8 cellular contexts compared by ENCODE assay signal in the genomic region with DNA sequence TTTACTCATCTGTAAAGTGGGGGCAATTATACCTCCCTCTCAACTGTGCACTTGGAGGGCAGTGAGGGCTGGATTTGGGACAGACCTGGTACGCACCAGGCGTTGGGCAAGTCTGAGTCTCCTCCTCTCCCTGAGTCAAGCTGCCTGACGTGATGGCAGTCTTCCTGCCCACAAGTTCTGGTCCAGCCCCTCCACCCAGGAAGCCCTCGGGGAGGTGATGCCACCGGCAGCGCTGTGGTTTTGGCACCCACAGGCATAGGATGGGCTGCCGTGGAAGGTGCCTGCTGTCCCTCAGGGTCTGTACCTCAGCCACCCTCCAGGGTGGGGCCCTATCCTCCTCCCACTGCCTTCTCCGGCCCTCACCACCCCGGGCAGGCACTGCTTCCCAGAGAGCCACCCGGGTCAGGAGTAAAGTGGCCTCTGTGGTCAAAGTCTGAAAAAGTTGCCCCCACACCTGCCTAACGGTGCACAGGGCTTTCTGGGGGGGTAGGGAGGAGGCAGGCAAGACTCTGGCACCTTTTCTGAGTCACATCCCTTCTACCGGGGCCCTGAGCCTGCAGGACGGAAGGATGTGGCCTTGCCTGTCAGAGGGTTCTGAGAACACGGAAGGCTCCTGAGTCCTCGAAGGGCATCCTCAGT. TPM values are rescaled to one million over a fixed set of nuclear protein-coding genes. Genes with fewer than 3 reads are reported as not detected.
DNase-seq lines count a peak whose midpoint lies in the region; ATAC-seq and TF ChIP-seq lines count a peak whose summit lies in the region.

No MANE protein-coding gene starts in this region.

- no peak overlapping the region for H3K27ac ChIP-seq in gastroesophageal sphincter

- no peak for TF ChIP-seq POLR2A in gastroesophageal sphincter (IDR thresholded peaks at IDR 0.05)

- H3K27me3 ChIP-seq in gastroesophageal sphincter, result no peaks in the 10 kb centered on the region

- peaks cover 0 to 15% (median 4%) of the 10 kb centered on the region in 3 donors for H3K4me1 ChIP-seq in gastroesophageal sphincter

- peaks cover 5% of the 10 kb centered on the region for H3K36me3 Mint-ChIP-seq in activated naive CD8-positive, alpha-beta T cell treated with anti-CD3 and anti-CD28 coated beads, Interleukin-2, amount 50 U/mL, for 24 hours (ENCODE audit: low read depth)

- peak overlapping the region; percentile 62 for H3K4me3 Mint-ChIP-seq in activated naive CD8-positive, alpha-beta T cell treated with anti-CD3 and anti-CD28 coated beads, Interleukin-2, amount 50 U/mL, for 24 hours

- peaks cover 93% of the 10 kb centered on the region for H3K4me1 Mint-ChIP-seq in activated naive CD8-positive, alpha-beta T cell treated with anti-CD3 and anti-CD28 coated beads, Interleukin-2, amount 50 U/mL, for 24 hours

- no peak for TF ChIP-seq EP300 in gastroesophageal sphincter (IDR thresholded peaks at IDR 0.05)

- no peaks in the 10 kb centered on the region for H3K9me3 ChIP-seq in gastroesophageal sphincter

- H3K27me3 Mint-ChIP-seq in activated naive CD8-positive, alpha-beta T cell treated with anti-CD3 and anti-CD28 coated beads, Interleukin-2, amount 50 U/mL, for 24 hours, result no peaks in the 10 kb centered on the region

- no peak for TF ChIP-seq CTCF in GM10248 (IDR thresholded peaks at IDR 0.05; ENCODE audit: control extremely low read depth, extremely low read depth, low read depth, missing control alignments)
- no peak for TF ChIP-seq CTCF in gastroesophageal sphincter (IDR thresholded peaks at IDR 0.05)
- TF ChIP-seq CTCF in foreskin fibroblast (IDR thresholded peaks at IDR 0.05; ENCODE audit: low read depth, low read length), result no peak

- WGBS in gastroesophageal sphincter (ENCODE audit: low coverage in 1 of 2), 2 donors, result 63 to 80% methylated on average over 2 to 4 of the region's 15 CpGs

- no peaks in the 10 kb centered on the region for H3K9me3 Mint-ChIP-seq in activated naive CD8-positive, alpha-beta T cell treated with anti-CD3 and anti-CD28 coated beads, Interleukin-2, amount 50 U/mL, for 24 hours

- peak; percentile 84 for ATAC-seq in activated naive CD8-positive, alpha-beta T cell treated with anti-CD3 and anti-CD28 coated beads, Interleukin-2, amount 50 U/mL, for 24 hours
- ATAC-seq in GM18907 (IDR thresholded peaks at IDR 0.05; ENCODE audit: unreplicated experiment) (no peak), gastroesophageal sphincter (no peak), GM21447 (IDR thresholded peaks at IDR 0.05; ENCODE audit: unreplicated experiment) (no peak)

- CTCF ChIA-PET in GM10248 (lab: Yijun Ruan, JAX), result interaction anchor here (1.0 kb wide), 1 partner anchor 87 kb away, joined by 4 read pairs; no protein-coding TSS in a partner anchor

- peak overlapping the region; percentile 89 for H3K27ac Mint-ChIP-seq in activated naive CD8-positive, alpha-beta T cell treated with anti-CD3 and anti-CD28 coated beads, Interleukin-2, amount 50 U/mL, for 24 hours

- H3K36me3 ChIP-seq in gastroesophageal sphincter, result no peaks in the 10 kb centered on the region

- DNase-seq in GM10248 (ENCODE audit: extremely low spot score) (peak; percentile 41), foreskin fibroblast (no peak)
- DNase-seq in activated CD4-positive, CD25-positive, alpha-beta regulatory T cell treated with anti-CD3 and anti-CD28 coated beads, Interleukin-2, amount 50 U/mL, for 16 hours (ENCODE audit: low read depth, low spot score), result peak; percentile 62
- DNase-seq in activated naive CD8-positive, alpha-beta T cell treated with anti-CD3 and anti-CD28 coated beads, Interleukin-2, amount 50 U/mL, for 24 hours, result peak; percentile 86
- peak; percentile 65 to 72 for DNase-seq in stimulated activated CD4-positive, alpha-beta T cell treated with anti-CD3 and anti-CD28 coated beads, Interleukin-2, amount 100 ng/mL, for 48 hours

- H3K4me3 ChIP-seq in gastroesophageal sphincter (no peak overlapping the region), foreskin fibroblast (ENCODE audit: low read depth in 1 of 2, low read length in 2 of 2) (no peak overlapping the region)

- POLR2A ChIA-PET in GM10248 (lab: Yijun Ruan, JAX), result interaction anchor here (0.6 kb wide), 1 partner anchor 217 kb away, joined by 3 read pairs; no protein-coding TSS in a partner anchor

RNA-seq across cellular contexts. Expression of gene APOBEC3H, which starts 6.5 kb away (rescaled TPM):
- not detected for total RNA-seq in gastroesophageal sphincter

RNA-seq across cellular contexts. Expression of gene APOBEC3G, which starts 13.5 kb away (rescaled TPM):
- total RNA-seq in gastroesophageal sphincter, result 1 to 10 TPM; 3.2 to 8.3 (median 7.3) TPM

RNA-seq across cellular contexts. Expression of gene APOBEC3F, which starts 49.9 kb away (rescaled TPM):
- total RNA-seq in gastroesophageal sphincter, result 1 to 10 TPM in 2 of 4 donors, under 1 TPM in 2; 0.57 to 4.0 (median 1.9) TPM

Comparison
In these comparisons a context has a peak if more than half of its experiments do, and no peak if none do; other contexts are left out.
1. DNase-seq: peak in GM10248 (single experiment), activated CD4-positive, CD25-positive, alpha-beta regulatory T cell treated with anti-CD3 and anti-CD28 coated beads, Interleukin-2, amount 50 U/mL, for 16 hours (single experiment), activated naive CD8-positive, alpha-beta T cell treated with anti-CD3 and anti-CD28 coated beads, Interleukin-2, amount 50 U/mL, for 24 hours (single experiment) and stimulated activated CD4-positive, alpha-beta T cell treated with anti-CD3 and anti-CD28 coated beads, Interleukin-2, amount 100 ng/mL, for 48 hours (2 of 2); none in foreskin fibroblast (0 of 2).